Comparison of ENCODE assay signal across 2 cellular contexts in the genomic region with DNA sequence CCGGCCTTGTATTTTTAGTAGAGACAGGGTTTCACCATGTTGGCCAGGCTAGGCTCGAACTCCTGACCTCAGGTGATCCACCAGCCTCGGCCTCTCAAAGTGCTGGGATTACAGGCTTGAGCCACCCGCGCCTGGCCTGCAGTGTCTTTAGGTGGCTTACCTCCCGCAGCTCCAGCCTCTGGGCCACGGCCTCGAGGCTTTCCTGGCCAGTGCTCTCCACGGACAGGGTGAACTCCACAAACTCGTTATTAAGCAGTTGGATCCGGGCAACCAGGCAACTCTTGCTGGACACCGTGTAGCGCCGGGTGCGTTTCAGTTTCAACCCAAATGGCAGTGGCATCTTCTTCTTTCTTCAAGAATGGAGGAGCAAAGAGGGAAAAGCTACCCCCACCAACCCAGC.
TF ChIP-seq lines count a peak whose summit lies in the region.

No MANE protein-coding gene starts in this region.

TF ChIP-seq in A549, 52 proteins besides CTCF, POLR2A, EP300 and RAD21 (continued from another document):
- TF ChIP-seq, protein P1, sequence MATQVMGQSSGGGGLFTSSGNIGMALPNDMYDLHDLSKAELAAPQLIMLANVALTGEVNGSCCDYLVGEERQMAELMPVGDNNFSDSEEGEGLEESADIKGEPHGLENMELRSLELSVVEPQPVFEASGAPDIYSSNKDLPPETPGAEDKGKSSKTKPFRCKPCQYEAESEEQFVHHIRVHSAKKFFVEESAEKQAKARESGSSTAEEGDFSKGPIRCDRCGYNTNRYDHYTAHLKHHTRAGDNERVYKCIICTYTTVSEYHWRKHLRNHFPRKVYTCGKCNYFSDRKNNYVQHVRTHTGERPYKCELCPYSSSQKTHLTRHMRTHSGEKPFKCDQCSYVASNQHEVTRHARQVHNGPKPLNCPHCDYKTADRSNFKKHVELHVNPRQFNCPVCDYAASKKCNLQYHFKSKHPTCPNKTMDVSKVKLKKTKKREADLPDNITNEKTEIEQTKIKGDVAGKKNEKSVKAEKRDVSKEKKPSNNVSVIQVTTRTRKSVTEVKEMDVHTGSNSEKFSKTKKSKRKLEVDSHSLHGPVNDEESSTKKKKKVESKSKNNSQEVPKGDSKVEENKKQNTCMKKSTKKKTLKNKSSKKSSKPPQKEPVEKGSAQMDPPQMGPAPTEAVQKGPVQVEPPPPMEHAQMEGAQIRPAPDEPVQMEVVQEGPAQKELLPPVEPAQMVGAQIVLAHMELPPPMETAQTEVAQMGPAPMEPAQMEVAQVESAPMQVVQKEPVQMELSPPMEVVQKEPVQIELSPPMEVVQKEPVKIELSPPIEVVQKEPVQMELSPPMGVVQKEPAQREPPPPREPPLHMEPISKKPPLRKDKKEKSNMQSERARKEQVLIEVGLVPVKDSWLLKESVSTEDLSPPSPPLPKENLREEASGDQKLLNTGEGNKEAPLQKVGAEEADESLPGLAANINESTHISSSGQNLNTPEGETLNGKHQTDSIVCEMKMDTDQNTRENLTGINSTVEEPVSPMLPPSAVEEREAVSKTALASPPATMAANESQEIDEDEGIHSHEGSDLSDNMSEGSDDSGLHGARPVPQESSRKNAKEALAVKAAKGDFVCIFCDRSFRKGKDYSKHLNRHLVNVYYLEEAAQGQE (IDR thresholded peaks at IDR 0.05): no peak
- TF ChIP-seq TP53 (CRISPR knock-in tag; IDR thresholded peaks at IDR 0.05) (no peak), KDM5A (IDR thresholded peaks at IDR 0.05) (no peak), HMGXB4 (CRISPR knock-in tag; IDR thresholded peaks at IDR 0.05; ENCODE audit: borderline replicate concordance) (no peak), HEYL (CRISPR knock-in tag; IDR thresholded peaks at IDR 0.05) (no peak), HOXB13 (CRISPR knock-in tag; IDR thresholded peaks at IDR 0.05; ENCODE audit: low read depth) (no peak), CHD4 (IDR thresholded peaks at IDR 0.05; ENCODE audit: borderline replicate concordance) (no peak), RFX5 (IDR thresholded peaks at IDR 0.05) (no peak), NFE2L2 (conservative IDR thresholded peaks at IDR 0.05; ENCODE audit: low read length) (no peak), ZC3H11A (IDR thresholded peaks at IDR 0.05) (no peak), RARB (CRISPR knock-in tag; IDR thresholded peaks at IDR 0.05) (no peak), ESRRA (IDR thresholded peaks at IDR 0.05; ENCODE audit: borderline replicate concordance, low read length) (no peak), RNF2 (IDR thresholded peaks at IDR 0.05; ENCODE audit: borderline replicate concordance, low read depth) (no peak), CHD2 (IDR thresholded peaks at IDR 0.05; ENCODE audit: low read length, partially characterized antibody) (no peak), MAFK (IDR thresholded peaks at IDR 0.05; ENCODE audit: partially characterized antibody) (no peak), CBX2 (IDR thresholded peaks at IDR 0.05; ENCODE audit: borderline replicate concordance, low read depth) (no peak), GATA3 (IDR thresholded peaks at IDR 0.05; ENCODE audit: borderline replicate concordance) (no peak)
- TF ChIP-seq, protein P2, sequence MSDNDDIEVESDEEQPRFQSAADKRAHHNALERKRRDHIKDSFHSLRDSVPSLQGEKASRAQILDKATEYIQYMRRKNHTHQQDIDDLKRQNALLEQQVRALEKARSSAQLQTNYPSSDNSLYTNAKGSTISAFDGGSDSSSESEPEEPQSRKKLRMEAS (IDR thresholded peaks at IDR 0.05): no peak
- TF ChIP-seq, protein P3, sequence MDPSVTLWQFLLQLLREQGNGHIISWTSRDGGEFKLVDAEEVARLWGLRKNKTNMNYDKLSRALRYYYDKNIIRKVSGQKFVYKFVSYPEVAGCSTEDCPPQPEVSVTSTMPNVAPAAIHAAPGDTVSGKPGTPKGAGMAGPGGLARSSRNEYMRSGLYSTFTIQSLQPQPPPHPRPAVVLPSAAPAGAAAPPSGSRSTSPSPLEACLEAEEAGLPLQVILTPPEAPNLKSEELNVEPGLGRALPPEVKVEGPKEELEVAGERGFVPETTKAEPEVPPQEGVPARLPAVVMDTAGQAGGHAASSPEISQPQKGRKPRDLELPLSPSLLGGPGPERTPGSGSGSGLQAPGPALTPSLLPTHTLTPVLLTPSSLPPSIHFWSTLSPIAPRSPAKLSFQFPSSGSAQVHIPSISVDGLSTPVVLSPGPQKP (IDR thresholded peaks at IDR 0.05; ENCODE audit: low read depth, low read length): no peak
TF ChIP-seq in A549: peak in this region for 0.

TF ChIP-seq in HCT116, 20 proteins besides CTCF, POLR2A, EP300 and RAD21 (continued from another document):
- TF ChIP-seq, protein P4, sequence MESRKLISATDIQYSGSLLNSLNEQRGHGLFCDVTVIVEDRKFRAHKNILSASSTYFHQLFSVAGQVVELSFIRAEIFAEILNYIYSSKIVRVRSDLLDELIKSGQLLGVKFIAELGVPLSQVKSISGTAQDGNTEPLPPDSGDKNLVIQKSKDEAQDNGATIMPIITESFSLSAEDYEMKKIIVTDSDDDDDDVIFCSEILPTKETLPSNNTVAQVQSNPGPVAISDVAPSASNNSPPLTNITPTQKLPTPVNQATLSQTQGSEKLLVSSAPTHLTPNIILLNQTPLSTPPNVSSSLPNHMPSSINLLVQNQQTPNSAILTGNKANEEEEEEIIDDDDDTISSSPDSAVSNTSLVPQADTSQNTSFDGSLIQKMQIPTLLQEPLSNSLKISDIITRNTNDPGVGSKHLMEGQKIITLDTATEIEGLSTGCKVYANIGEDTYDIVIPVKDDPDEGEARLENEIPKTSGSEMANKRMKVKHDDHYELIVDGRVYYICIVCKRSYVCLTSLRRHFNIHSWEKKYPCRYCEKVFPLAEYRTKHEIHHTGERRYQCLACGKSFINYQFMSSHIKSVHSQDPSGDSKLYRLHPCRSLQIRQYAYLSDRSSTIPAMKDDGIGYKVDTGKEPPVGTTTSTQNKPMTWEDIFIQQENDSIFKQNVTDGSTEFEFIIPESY (IDR thresholded peaks at IDR 0.05; ENCODE audit: extremely low read depth, insufficient replicate concordance, low read length): no peak
- TF ChIP-seq ZFX (IDR thresholded peaks at IDR 0.05) (no peak), YY1 (IDR thresholded peaks at IDR 0.05; ENCODE audit: extremely low read depth, insufficient replicate concordance, low read depth, low read length) (no peak)
- TF ChIP-seq, protein P5, sequence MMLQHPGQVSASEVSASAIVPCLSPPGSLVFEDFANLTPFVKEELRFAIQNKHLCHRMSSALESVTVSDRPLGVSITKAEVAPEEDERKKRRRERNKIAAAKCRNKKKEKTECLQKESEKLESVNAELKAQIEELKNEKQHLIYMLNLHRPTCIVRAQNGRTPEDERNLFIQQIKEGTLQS (IDR thresholded peaks at IDR 0.05): no peak
